8 cellular contexts compared by ENCODE assay signal in genomic region chr5:149550267-149550582, GRCh38. TPM values are rescaled to one million over a fixed set of nuclear protein-coding genes. Genes with fewer than 3 reads are reported as not detected.
DNase-seq lines count a peak whose midpoint lies in the region; ATAC-seq and TF ChIP-seq lines count a peak whose summit lies in the region.

No MANE protein-coding gene starts in this region.

- peak overlapping the region; percentile 98 for H3K4me3 ChIP-seq in GM12875 (ENCODE audit: low read depth, low read length)
- peak overlapping the region; percentile 71 to 99 for H3K4me3 ChIP-seq in Panc1 (ENCODE audit: low read depth in 2 of 2, low read length in 2 of 2)
- peak overlapping the region; percentile 69 to 100 (median 96) for H3K4me3 ChIP-seq in dorsolateral prefrontal cortex
- H3K4me3 ChIP-seq in muscle layer of colon (ENCODE audit: low read depth in 1 of 2, low read length in 2 of 2): peak overlapping the region; percentile 97 to 98

- H3K27me3 ChIP-seq in Panc1 (ENCODE audit: control insufficient read depth, insufficient read depth, low read length) (no peaks in the 10 kb centered on the region), dorsolateral prefrontal cortex (no peaks in the 10 kb centered on the region), muscle layer of colon (ENCODE audit: control insufficient read depth in 1 of 2, insufficient read depth in 2 of 2, low read length in 2 of 2) (no peaks in the 10 kb centered on the region)

- H3K9me3 ChIP-seq in Panc1 (ENCODE audit: control insufficient read depth, insufficient read depth, low read depth, low read length) (no peaks in the 10 kb centered on the region), muscle layer of colon (ENCODE audit: low read length) (no peaks in the 10 kb centered on the region)

- H3K4me1 ChIP-seq in Panc1 (ENCODE audit: control insufficient read depth, insufficient read depth, low read length) (peaks cover 22% of the 10 kb centered on the region), muscle layer of colon (ENCODE audit: insufficient read depth, low read length) (peaks cover 31% of the 10 kb centered on the region)

- peak overlapping the region; percentile 99 for H3K9ac ChIP-seq in muscle layer of colon (ENCODE audit: low read length)

- intact Hi-C loops in Panc1 (cut with micrococcal nuclease; ENCODE audit: unreplicated experiment): no loop called here
- intact Hi-C loops in dorsolateral prefrontal cortex (cut with DNase I): loop anchor here (2.0 to 5.0 kb wide), 2 partner anchors 33 to 193 kb away; no protein-coding TSS in a partner anchor

- TF ChIP-seq CTCF in GM12875 (IDR thresholded peaks at IDR 0.05; ENCODE audit: borderline replicate concordance, insufficient read depth, low read depth, low read length) (no peak), Panc1 (IDR thresholded peaks at IDR 0.05) (no peak), dorsolateral prefrontal cortex (IDR thresholded peaks at IDR 0.05 in 54 of 56, conservative IDR thresholded peaks at IDR 0.05 in 2 of 56; ENCODE audit: low read depth in 1 of 56, partially characterized antibody in 56 of 56) (no peak)

- no TSS peak for BruUV-seq in Panc1 (replicated peaks; lab: Mats Ljungman, UMichigan)

- ATAC-seq in Panc1 (no peak), GM18867 (IDR thresholded peaks at IDR 0.05; ENCODE audit: unreplicated experiment) (no peak), GM18909 (IDR thresholded peaks at IDR 0.05; ENCODE audit: poor library complexity, unreplicated experiment) (no peak)

- CTCF ChIA-PET in Panc1 (lab: Charles Lee): interaction anchor here (0.6 kb wide), 1 partner anchor 194 kb away, joined by 3 read pairs; no protein-coding TSS in a partner anchor

- DNase-seq in Panc1 (ENCODE audit: low read depth, low spot score) (peak; percentile 36), dorsolateral prefrontal cortex (no peak), HPDE6-E6E7 (ENCODE audit: extremely low spot score) (no peak), OCI-M2 (lab: John Stamatoyannopoulos, UW; ENCODE audit: unreplicated experiment) (no peak)

- H3K36me3 ChIP-seq in Panc1 (ENCODE audit: control insufficient read depth, insufficient read depth, low read length) (peaks cover 38% of the 10 kb centered on the region), muscle layer of colon (ENCODE audit: insufficient read depth, low read length) (peaks cover 13% of the 10 kb centered on the region)

- H3K27ac ChIP-seq in Panc1 (ENCODE audit: low read length): peak overlapping the region; percentile 98
- peak overlapping the region; percentile 68 to 100 (median 99) for H3K27ac ChIP-seq in dorsolateral prefrontal cortex
- H3K27ac ChIP-seq in muscle layer of colon (ENCODE audit: low read depth, low read length): peak overlapping the region; percentile 99

- POLR2A ChIA-PET in Panc1 (lab: Charles Lee): interaction anchor here (0.5 to 1.7 kb wide), 3 partner anchors 8 to 31 kb away, joined by 4 to 17 read pairs (median 5); partner anchors contain the start of gene ARHGEF37

- in situ Hi-C loops in Panc1 (cut with HindIII; ENCODE audit: low pct_unique_long_range_greater_than_20kb, low sequenced_read_pairs): no loop called here

RNA-seq across cellular contexts. Expression of gene CSNK1A1, which starts 1.0 kb away (rescaled TPM):
- total RNA-seq in Panc1 (2021; ENCODE audit: unreplicated experiment) (287 TPM), dorsolateral prefrontal cortex (100 to 1,000 TPM; 164 to 228 (median 189) TPM)
- polyA plus RNA-seq in Panc1 (2012; ENCODE audit: insufficient read length): 190 TPM

RNA-seq across cellular contexts. Expression of gene ARHGEF37, which starts 31.1 kb away (rescaled TPM):
- 3.2 TPM for total RNA-seq in Panc1 (2021; ENCODE audit: unreplicated experiment)
- 4.2 TPM for polyA plus RNA-seq in Panc1 (2012; ENCODE audit: insufficient read length)
- total RNA-seq in dorsolateral prefrontal cortex: 10 to 100 TPM; 12.0 to 71.9 (median 27.0) TPM
